In genomic region chr18:5237723-5238370, GRCh38 we compare ENCODE assay signal across 1 cellular context.
TF ChIP-seq lines count a peak whose summit lies in the region.

No MANE protein-coding gene starts in this region.

TF ChIP-seq in HEK293, 187 proteins besides CTCF, POLR2A, EP300 and RAD21 (continued from another document and continues in another):
- TF ChIP-seq ZNF449 (tag by site-specific recombination; IDR thresholded peaks at IDR 0.05) (no peak), TCF7L2 (IDR thresholded peaks at IDR 0.05; ENCODE audit: borderline replicate concordance, low read depth, low read length) (no peak), WT1 (tag by site-specific recombination; IDR thresholded peaks at IDR 0.05) (no peak), ZNF624 (tag by site-specific recombination; IDR thresholded peaks at IDR 0.05) (no peak), KLF1 (tag by site-specific recombination; IDR thresholded peaks at IDR 0.05) (peak; percentile 91), ZBTB44 (tag by site-specific recombination; IDR thresholded peaks at IDR 0.05) (no peak), REPIN1 (tag by site-specific recombination; IDR thresholded peaks at IDR 0.05; ENCODE audit: low read depth) (no peak), ZNF426 (tag by site-specific recombination; IDR thresholded peaks at IDR 0.05) (no peak), ZNF560 (tag by site-specific recombination; IDR thresholded peaks at IDR 0.05; ENCODE audit: borderline replicate concordance) (no peak), ZNF394 (tag by site-specific recombination; IDR thresholded peaks at IDR 0.05; ENCODE audit: borderline replicate concordance) (peak; percentile 62; the same call in 1 of the 2 replicates), ZFP3 (tag by site-specific recombination; IDR thresholded peaks at IDR 0.05; ENCODE audit: low read depth) (no peak), ZNF596 (tag by site-specific recombination; IDR thresholded peaks at IDR 0.05) (no peak), ZBTB7A (tag by site-specific recombination; IDR thresholded peaks at IDR 0.05; ENCODE audit: low read depth) (0 out of 2 replicates have a peak, but pooled peaks have one; percentile 13), ZNF639 (tag by site-specific recombination; IDR thresholded peaks at IDR 0.05) (no peak), ZIC2 (tag by site-specific recombination; IDR thresholded peaks at IDR 0.05) (peak; percentile 50), ZNF521 (tag by site-specific recombination; IDR thresholded peaks at IDR 0.05) (no peak), ZNF792 (tag by site-specific recombination; IDR thresholded peaks at IDR 0.05) (peak; percentile 46; the same call in 1 of the 2 replicates), ZNF658 (tag by site-specific recombination; IDR thresholded peaks at IDR 0.05) (no peak), ZBTB1 (tag by site-specific recombination; IDR thresholded peaks at IDR 0.05) (no peak), ZNF37A (tag by site-specific recombination; IDR thresholded peaks at IDR 0.05) (no peak), ZNF324 (tag by site-specific recombination; IDR thresholded peaks at IDR 0.05) (peak; percentile 87), ZNF175 (tag by site-specific recombination; IDR thresholded peaks at IDR 0.05) (no peak), ZNF184 (tag by site-specific recombination; IDR thresholded peaks at IDR 0.05) (no peak), SETDB1 (IDR thresholded peaks at IDR 0.05; ENCODE audit: insufficient read length, low read length) (peak; percentile 85), ZSCAN16 (tag by site-specific recombination; IDR thresholded peaks at IDR 0.05) (no peak), ZSCAN5A (tag by site-specific recombination; IDR thresholded peaks at IDR 0.05) (peak; percentile 77; the same call in 1 of the 2 replicates), ZNF580 (tag by site-specific recombination; IDR thresholded peaks at IDR 0.05) (peak; percentile 95), ZNF670 (tag by site-specific recombination; IDR thresholded peaks at IDR 0.05; ENCODE audit: low read depth) (no peak), PBX3 (CRISPR knock-in tag; IDR thresholded peaks at IDR 0.05) (peak; percentile 79; the same call in 1 of the 2 replicates), ZNF16 (tag by site-specific recombination; IDR thresholded peaks at IDR 0.05; ENCODE audit: low read depth) (peak; percentile 20; the same call in 1 of the 2 replicates), PRDM1 (tag by site-specific recombination; IDR thresholded peaks at IDR 0.05) (peak; percentile 34; the same call in 1 of the 2 replicates), ZNF623 (tag by site-specific recombination; IDR thresholded peaks at IDR 0.05) (no peak), ZNF747 (tag by site-specific recombination; IDR thresholded peaks at IDR 0.05) (no peak), ZNF660 (tag by site-specific recombination; IDR thresholded peaks at IDR 0.05) (0 out of 2 replicates have a peak, but pooled peaks have one; percentile 18), AEBP2 (tag by site-specific recombination; IDR thresholded peaks at IDR 0.05; ENCODE audit: borderline replicate concordance) (no peak), ZNF10 (tag by site-specific recombination; IDR thresholded peaks at IDR 0.05) (no peak), ZFP37 (tag by site-specific recombination; IDR thresholded peaks at IDR 0.05) (peak; percentile 73; the same call in 1 of the 2 replicates), HOXD13 (CRISPR knock-in tag; IDR thresholded peaks at IDR 0.05; ENCODE audit: borderline replicate concordance) (no peak), ZNF146 (tag by site-specific recombination; IDR thresholded peaks at IDR 0.05) (0 out of 2 replicates have a peak, but pooled peaks have one; percentile 24), ZNF473 (tag by site-specific recombination; IDR thresholded peaks at IDR 0.05) (no peak), BCL11A (tag by site-specific recombination; IDR thresholded peaks at IDR 0.05; ENCODE audit: low read depth) (no peak), MYNN (tag by site-specific recombination; IDR thresholded peaks at IDR 0.05; ENCODE audit: borderline replicate concordance) (no peak), ZNF239 (tag by site-specific recombination; IDR thresholded peaks at IDR 0.05) (no peak; the same call in 1 of the 2 replicates), YY1 (tag by site-specific recombination; IDR thresholded peaks at IDR 0.05) (peak; percentile 41; the same call in 1 of the 2 replicates), ZNF26 (tag by site-specific recombination; IDR thresholded peaks at IDR 0.05) (no peak), ZNF24 (tag by site-specific recombination; IDR thresholded peaks at IDR 0.05) (0 out of 2 replicates have a peak, but pooled peaks have one; percentile 22), BCL11B (tag by site-specific recombination; IDR thresholded peaks at IDR 0.05; ENCODE audit: low read depth) (no peak), SALL2 (tag by site-specific recombination; IDR thresholded peaks at IDR 0.05; ENCODE audit: borderline replicate concordance) (no peak), ZNF707 (tag by site-specific recombination; IDR thresholded peaks at IDR 0.05) (no peak), PRDM4 (tag by site-specific recombination; IDR thresholded peaks at IDR 0.05) (no peak), ZNF354C (tag by site-specific recombination; IDR thresholded peaks at IDR 0.05; ENCODE audit: borderline replicate concordance, low read depth) (no peak), ZNF121 (tag by site-specific recombination; IDR thresholded peaks at IDR 0.05) (no peak), ZNF211 (tag by site-specific recombination; IDR thresholded peaks at IDR 0.05; ENCODE audit: low read depth) (no peak), ZNF768 (tag by site-specific recombination; IDR thresholded peaks at IDR 0.05) (no peak), ZBTB48 (tag by site-specific recombination; IDR thresholded peaks at IDR 0.05) (peak; percentile 29), ZNF274 (IDR thresholded peaks at IDR 0.05; ENCODE audit: low read length) (no peak), ZNF274 (tag by site-specific recombination; IDR thresholded peaks at IDR 0.05; ENCODE audit: borderline replicate concordance) (no peak), ZNF202 (tag by site-specific recombination; IDR thresholded peaks at IDR 0.05; ENCODE audit: borderline replicate concordance) (no peak), ZNF23 (tag by site-specific recombination; IDR thresholded peaks at IDR 0.05; ENCODE audit: borderline replicate concordance) (no peak), GLI2 (tag by site-specific recombination; IDR thresholded peaks at IDR 0.05; ENCODE audit: borderline replicate concordance, low read depth) (no peak), BCL6B (tag by site-specific recombination; IDR thresholded peaks at IDR 0.05) (no peak)
